In genomic region chr17:44608732-44609435, GRCh38 we compare ENCODE assay signal across 1 cellular context.
A peak's percentile ranks its signal among the peaks of the same experiment; 100 is the strongest.
TF ChIP-seq lines count a peak whose summit lies in the region.

No MANE protein-coding gene starts in this region.

TF ChIP-seq in HepG2, 621 proteins besides CTCF, POLR2A, EP300 and RAD21 (continued from another document and continues in another):
- TF ChIP-seq FOSL1 (CRISPR knock-in tag; IDR thresholded peaks at IDR 0.05; ENCODE audit: borderline replicate concordance) (no peak), NCOR1 (IDR thresholded peaks at IDR 0.05; ENCODE audit: borderline replicate concordance, low read length) (peak; percentile 46; the same call in 1 of the 2 replicates), FOXK2 (IDR thresholded peaks at IDR 0.05) (peak; percentile 46; the same call in 1 of the 2 replicates), HIVEP1 (CRISPR knock-in tag; IDR thresholded peaks at IDR 0.05) (0 out of 2 replicates have a peak, but pooled peaks have one; percentile 21), KMT2B (CRISPR knock-in tag; IDR thresholded peaks at IDR 0.05) (no peak; the same call in 1 of the 2 replicates), TFDP1 (CRISPR knock-in tag; IDR thresholded peaks at IDR 0.05; ENCODE audit: borderline replicate concordance) (peak; percentile 45; the same call in 1 of the 2 replicates), POGK (CRISPR knock-in tag; conservative IDR thresholded peaks at IDR 0.05) (0 out of 2 replicates have a peak, but pooled peaks have one; percentile 33), ZHX1 (CRISPR knock-in tag; IDR thresholded peaks at IDR 0.05; ENCODE audit: low read depth) (peak; percentile 61; the same call in 1 of the 2 replicates), ZNF143 (CRISPR knock-in tag; IDR thresholded peaks at IDR 0.05) (no peak; the same call in 1 of the 2 replicates), ZNF710 (CRISPR knock-in tag; IDR thresholded peaks at IDR 0.05; ENCODE audit: borderline replicate concordance) (peak; percentile 57; the same call in 1 of the 2 replicates), NAIF1 (CRISPR knock-in tag; IDR thresholded peaks at IDR 0.05; ENCODE audit: borderline replicate concordance) (no peak), MEF2D (CRISPR knock-in tag; IDR thresholded peaks at IDR 0.05) (peak; percentile 71; the same call in 1 of the 2 replicates), ZNF780A (CRISPR knock-in tag; IDR thresholded peaks at IDR 0.05) (no peak), ELF1 (CRISPR knock-in tag; IDR thresholded peaks at IDR 0.05) (peak; percentile 49; the same call in 1 of the 2 replicates), ATM (IDR thresholded peaks at IDR 0.05; ENCODE audit: borderline replicate concordance) (no peak), RARA (CRISPR knock-in tag; IDR thresholded peaks at IDR 0.05) (peak; percentile 74), ZNF777 (CRISPR knock-in tag; IDR thresholded peaks at IDR 0.05) (no peak), MLLT10 (CRISPR knock-in tag; IDR thresholded peaks at IDR 0.05) (no peak), XRCC5 (optimal IDR thresholded peaks at IDR 0.05; ENCODE audit: low read length) (no peak), BCL6 (CRISPR knock-in tag; IDR thresholded peaks at IDR 0.05) (0 out of 2 replicates have a peak, but pooled peaks have one; percentile 17), IKZF1 (IDR thresholded peaks at IDR 0.05) (no peak), ZNF713 (CRISPR knock-in tag; IDR thresholded peaks at IDR 0.05) (no peak), ATF7 (IDR thresholded peaks at IDR 0.05) (no peak), ATF7 (CRISPR knock-in tag; IDR thresholded peaks at IDR 0.05) (0 out of 2 replicates have a peak, but pooled peaks have one; percentile 49), ZNF331 (CRISPR knock-in tag; IDR thresholded peaks at IDR 0.05) (no peak), ZNF646 (CRISPR knock-in tag; IDR thresholded peaks at IDR 0.05) (0 out of 2 replicates have a peak, but pooled peaks have one; percentile 52), ZNF230 (CRISPR knock-in tag; IDR thresholded peaks at IDR 0.05) (no peak), ZNF510 (CRISPR knock-in tag; IDR thresholded peaks at IDR 0.05; ENCODE audit: low read depth) (no peak), NONO (IDR thresholded peaks at IDR 0.05) (no peak), NONO (CRISPR knock-in tag; conservative IDR thresholded peaks at IDR 0.05) (peak; percentile 73; the same call in 1 of the 2 replicates), THYN1 (CRISPR knock-in tag; IDR thresholded peaks at IDR 0.05; ENCODE audit: borderline replicate concordance, low read depth) (no peak), RXRB (CRISPR knock-in tag; IDR thresholded peaks at IDR 0.05; ENCODE audit: borderline replicate concordance) (peak; percentile 66; the same call in 1 of the 2 replicates), ZFP90 (CRISPR knock-in tag; IDR thresholded peaks at IDR 0.05; ENCODE audit: borderline replicate concordance) (no peak), ZBTB49 (CRISPR knock-in tag; IDR thresholded peaks at IDR 0.05; ENCODE audit: borderline replicate concordance) (no peak), ZFP91 (CRISPR knock-in tag; IDR thresholded peaks at IDR 0.05; ENCODE audit: borderline replicate concordance) (peak; percentile 68; the same call in 1 of the 2 replicates), ZNF839 (CRISPR knock-in tag; IDR thresholded peaks at IDR 0.05; ENCODE audit: borderline replicate concordance) (0 out of 2 replicates have a peak, but pooled peaks have one; percentile 16), SIN3A (IDR thresholded peaks at IDR 0.05; ENCODE audit: borderline replicate concordance, low read depth, low read length) (no peak)
